Comparison of ENCODE assay signal across 8 cellular contexts in genomic region chrX:53224860-53225797, GRCh38. TPM values are rescaled to one million over a fixed set of nuclear protein-coding genes. Genes with fewer than 3 reads are reported as not detected.
DNase-seq lines count a peak whose midpoint lies in the region; ATAC-seq and TF ChIP-seq lines count a peak whose summit lies in the region.

Gene KDM5C (minus strand): TSS chrX:53225207. CDS start chrX:53224889, 318 bp downstream.

- H3K4me2 ChIP-seq in osteoblast (ENCODE audit: insufficient read depth, low read length): peak within 1 kb of the TSS; percentile 89

- peaks cover 25% of the 10 kb centered on the region for H3K4me1 ChIP-seq in osteoblast (ENCODE audit: insufficient read depth, low read length)
- H3K4me1 ChIP-seq in thoracic aorta (ENCODE audit: control insufficient read depth in 1 of 2, low read depth in 2 of 2): peaks cover 6 to 25% of the 10 kb centered on the region in 2 donors

- H3K27ac ChIP-seq in osteoblast (ENCODE audit: low read depth, low read length): peak within 1 kb of the TSS; percentile 95
- H3K27ac ChIP-seq in thoracic aorta: peak within 1 kb of the TSS; percentile 73 to 86

- H4K20me1 ChIP-seq in osteoblast (ENCODE audit: insufficient read depth, low read length): peaks cover 40% of the 10 kb centered on the region

- H3K9me3 ChIP-seq in osteoblast (ENCODE audit: low read depth, low read length) (no peaks in the 10 kb centered on the region), thoracic aorta (no peaks in the 10 kb centered on the region)

- H3K36me3 ChIP-seq in osteoblast (ENCODE audit: insufficient read depth, low read length) (peaks cover 14% of the 10 kb centered on the region), thoracic aorta (peaks cover 2% of the 10 kb centered on the region)

- H3K36me3 Mint-ChIP-seq in activated naive CD4-positive, alpha-beta T cell treated with anti-CD3 and anti-CD28 coated beads, Interleukin-2, amount 50 U/mL, for 72 hours: peaks cover 20 to 23% of the 10 kb centered on the region in 2 donors

- TF ChIP-seq CTCF in osteoblast (IDR thresholded peaks at IDR 0.05; ENCODE audit: extremely low read depth, low read depth, low read length) (no peak), thoracic aorta (IDR thresholded peaks at IDR 0.05) (no peak)

- peak within 1 kb of the TSS; percentile 94 for H2AFZ ChIP-seq in osteoblast (ENCODE audit: low read length)

- peak within 1 kb of the TSS; percentile 99 to 100 for H3K27ac Mint-ChIP-seq in activated naive CD4-positive, alpha-beta T cell treated with anti-CD3 and anti-CD28 coated beads, Interleukin-2, amount 50 U/mL, for 72 hours

- DNase-seq in GM03348 (ENCODE audit: low spot score) (peak; percentile 95), NCI-H1092 treated with DMSO at 0.1 percent for 48 hours (lab: John Stamatoyannopoulos, UW) (peak; percentile 94), SKM-1 (lab: John Stamatoyannopoulos, UW; ENCODE audit: unreplicated experiment) (peak; percentile 61), glomerular visceral epithelial cell (ENCODE audit: extremely low spot score) (peak; percentile 89), osteoblast (ENCODE audit: insufficient read length, low spot score, missing footprints) (peak; percentile 97), thoracic aorta (ENCODE audit: low spot score) (peak; percentile 41)
- DNase-seq in activated naive CD4-positive, alpha-beta T cell treated with anti-CD3 and anti-CD28 coated beads, Interleukin-2, amount 50 U/mL, for 72 hours (ENCODE audit: low spot score in 2 of 2): peak; percentile 77 to 90

- peaks cover 6% of the 10 kb centered on the region for H3K27me3 ChIP-seq in osteoblast (ENCODE audit: insufficient read depth, low read length)
- H3K27me3 ChIP-seq in thoracic aorta (replicated peaks; ENCODE audit: insufficient read depth): no peaks in the 10 kb centered on the region

- ATAC-seq in HG02571 (IDR thresholded peaks at IDR 0.05; ENCODE audit: unreplicated experiment): peak; percentile 84
- peak; percentile 74 to 87 for ATAC-seq in activated naive CD4-positive, alpha-beta T cell treated with anti-CD3 and anti-CD28 coated beads, Interleukin-2, amount 50 U/mL, for 72 hours
- ATAC-seq in thoracic aorta (ENCODE audit: insufficient number of reproducible peaks, low FRiP score, low read depth): peak; percentile 94

- peaks cover 50% of the 10 kb centered on the region for H3K79me2 ChIP-seq in osteoblast (ENCODE audit: insufficient read depth, low read length)

- H3K4me3 ChIP-seq in osteoblast (ENCODE audit: insufficient read depth, low read length) (peak within 1 kb of the TSS; percentile 98), thoracic aorta (peak within 1 kb of the TSS; percentile 81)

- H3K9me3 Mint-ChIP-seq in activated naive CD4-positive, alpha-beta T cell treated with anti-CD3 and anti-CD28 coated beads, Interleukin-2, amount 50 U/mL, for 72 hours: no peaks in the 10 kb centered on the region

RNA-seq across cellular contexts. Expression of gene KDM5C, which starts in this region (rescaled TPM):
- 100 to 1,000 TPM; 101 to 110 TPM for total RNA-seq in activated naive CD4-positive, alpha-beta T cell treated with anti-CD3 and anti-CD28 coated beads, Interleukin-2, amount 50 U/mL, for 72 hours
- 104 and 122 TPM in 2 replicates for total RNA-seq in osteoblast
- 100 to 1,000 TPM in 1 of 2 donors, 10 to 100 TPM in 1; 57.4 to 101 TPM for total RNA-seq in thoracic aorta

Comparison
In these comparisons a context has a peak if more than half of its experiments do, and no peak if none do; other contexts are left out.
1. Peak in every context shown above with its lines: DNase-seq, ATAC-seq, H3K4me3 ChIP-seq and H3K27ac ChIP-seq.
2. DNase-seq: peak in every context shown above with its lines; median percentile 97 in osteoblast; 95 in GM03348; 94 in NCI-H1092 treated with DMSO at 0.1 percent for 48 hours; 89 in glomerular visceral epithelial cell; 84 in activated naive CD4-positive, alpha-beta T cell treated with anti-CD3 and anti-CD28 coated beads, Interleukin-2, amount 50 U/mL, for 72 hours; 61 in SKM-1; 41 in thoracic aorta.